Comparison of ENCODE assay signal across 8 cellular contexts in genomic region chr19:53521373-53522202, GRCh38. TPM values are rescaled to one million over a fixed set of nuclear protein-coding genes. Genes with fewer than 3 reads are reported as not detected.
DNase-seq lines count a peak whose midpoint lies in the region; ATAC-seq, FAIRE-seq and TF ChIP-seq lines count a peak whose summit lies in the region.

No MANE protein-coding gene starts in this region.

- no peak for FAIRE-seq in kidney (lab: Jason Lieb, UNC)

- WGBS in suprapubic skin: 24% methylated on average over 31 of the region's 33 CpGs

- peaks cover 41% of the 10 kb centered on the region for H3K36me3 Mint-ChIP-seq in activated CD4-positive, alpha-beta T cell treated with anti-CD3 and anti-CD28 coated beads, Interleukin-2, amount 10 ng/mL, durations not matched to agents 24 days and 14 days (ENCODE audit: low read depth)
- peaks cover 13% of the 10 kb centered on the region for H3K36me3 Mint-ChIP-seq in activated T-helper 17 cell treated with anti-CD3 and anti-CD28 coated beads, Interleukin-2, amount 50 U/mL, for 72 hours (ENCODE audit: low read depth)

- H3K4me1 ChIP-seq in kidney (ENCODE audit: control insufficient read depth in 1 of 2, insufficient read depth in 1 of 2, low read depth in 1 of 2, low read length in 2 of 2) (peaks cover 0 to 9% of the 10 kb centered on the region in 2 donors), suprapubic skin (peaks cover 13% of the 10 kb centered on the region)

- no peak overlapping the region for H3K9ac ChIP-seq in kidney (ENCODE audit: low read length in 2 of 2)

- H3K36me3 ChIP-seq in kidney (ENCODE audit: control insufficient read depth in 1 of 2, insufficient read depth in 2 of 2, low read length in 2 of 2) (no peaks in the 10 kb centered on the region), suprapubic skin (no peaks in the 10 kb centered on the region)

- H3K27me3 Mint-ChIP-seq in activated CD4-positive, alpha-beta T cell treated with anti-CD3 and anti-CD28 coated beads, Interleukin-2, amount 10 ng/mL, durations not matched to agents 24 days and 14 days: no peaks in the 10 kb centered on the region
- no peaks in the 10 kb centered on the region for H3K27me3 Mint-ChIP-seq in activated T-helper 17 cell treated with anti-CD3 and anti-CD28 coated beads, Interleukin-2, amount 50 U/mL, for 72 hours

- TF ChIP-seq CTCF in kidney (IDR thresholded peaks at IDR 0.05; ENCODE audit: borderline replicate concordance, extremely low read depth, insufficient read depth): no peak
- no peak for TF ChIP-seq CTCF in suprapubic skin (IDR thresholded peaks at IDR 0.05)

- intact Hi-C loops in activated CD4-positive, alpha-beta T cell treated with anti-CD3 and anti-CD28 coated beads, Interleukin-2, amount 10 ng/mL, durations not matched to agents 24 days and 14 days (cut with micrococcal nuclease): loop anchor here (1.0 to 5.0 kb wide), 5 partner anchors 16 to 994 kb away; partner anchors contain the start of genes ZNF160, ZNF761 and ZNF808
- intact Hi-C loops in kidney (cut with DNase I): no loop called here

- ATAC-seq in activated T-helper 17 cell treated with anti-CD3 and anti-CD28 coated beads, Interleukin-2, amount 50 U/mL, for 72 hours (replicated peaks): peak; percentile 2

- peak overlapping the region; percentile 94 for H3K27ac Mint-ChIP-seq in activated CD4-positive, alpha-beta T cell treated with anti-CD3 and anti-CD28 coated beads, Interleukin-2, amount 10 ng/mL, durations not matched to agents 24 days and 14 days
- peak overlapping the region; percentile 93 for H3K27ac Mint-ChIP-seq in activated T-helper 17 cell treated with anti-CD3 and anti-CD28 coated beads, Interleukin-2, amount 50 U/mL, for 72 hours

- no peak for TF ChIP-seq EP300 in suprapubic skin (IDR thresholded peaks at IDR 0.05)

- H3K9me3 ChIP-seq in kidney (ENCODE audit: control insufficient read depth in 1 of 2, low read length in 2 of 2) (peaks cover 0 to 11% of the 10 kb centered on the region in 2 donors), suprapubic skin (no peaks in the 10 kb centered on the region)

- peaks cover 14% of the 10 kb centered on the region for H3K4me1 Mint-ChIP-seq in activated CD4-positive, alpha-beta T cell treated with anti-CD3 and anti-CD28 coated beads, Interleukin-2, amount 10 ng/mL, durations not matched to agents 24 days and 14 days
- H3K4me1 Mint-ChIP-seq in activated T-helper 17 cell treated with anti-CD3 and anti-CD28 coated beads, Interleukin-2, amount 50 U/mL, for 72 hours: peaks cover 12% of the 10 kb centered on the region

- DNase-seq in activated CD4-positive, alpha-beta T cell treated with anti-CD3 and anti-CD28 coated beads, Interleukin-2, amount 10 ng/mL, durations not matched to agents 24 days and 14 days: peak; percentile 56
- no peak for DNase-seq in activated CD4-positive, alpha-beta T cell treated with anti-CD3 and anti-CD28 coated beads, Interleukin-2, amount 50 U/mL, for 48 hours
- DNase-seq in kidney (peak; percentile 76), suprapubic skin (ENCODE audit: low spot score in 2 of 2) (no peak), inferior parietal cortex (ENCODE audit: extremely low spot score) (no peak), NOMO-1 (lab: John Stamatoyannopoulos, UW; ENCODE audit: unreplicated experiment in 2 of 2) (no peak), GM19240 (ENCODE audit: insufficient read length, low spot score) (no peak)

- peaks cover 31% of the 10 kb centered on the region for H3K9me3 Mint-ChIP-seq in activated CD4-positive, alpha-beta T cell treated with anti-CD3 and anti-CD28 coated beads, Interleukin-2, amount 10 ng/mL, durations not matched to agents 24 days and 14 days
- H3K9me3 Mint-ChIP-seq in activated T-helper 17 cell treated with anti-CD3 and anti-CD28 coated beads, Interleukin-2, amount 50 U/mL, for 72 hours: peaks cover 7% of the 10 kb centered on the region

- no peaks in the 10 kb centered on the region for H3K27me3 ChIP-seq in suprapubic skin

- H3K4me3 Mint-ChIP-seq in activated CD4-positive, alpha-beta T cell treated with anti-CD3 and anti-CD28 coated beads, Interleukin-2, amount 10 ng/mL, durations not matched to agents 24 days and 14 days: peak overlapping the region; percentile 100
- peak overlapping the region; percentile 100 for H3K4me3 Mint-ChIP-seq in activated T-helper 17 cell treated with anti-CD3 and anti-CD28 coated beads, Interleukin-2, amount 50 U/mL, for 72 hours

- no peak for TF ChIP-seq POLR2A in suprapubic skin (IDR thresholded peaks at IDR 0.05)

- peak overlapping the region; percentile 77 to 85 for H3K4me3 ChIP-seq in kidney (ENCODE audit: low read length in 2 of 2)
- H3K4me3 ChIP-seq in suprapubic skin: peak overlapping the region; percentile 56

- H3K27ac ChIP-seq in kidney (ENCODE audit: low read depth in 2 of 2, low read length in 2 of 2) (no peak overlapping the region), suprapubic skin (no peak overlapping the region)

RNA-seq across cellular contexts. Expression of gene ZNF331, which starts 16.4 kb away (rescaled TPM):
- total RNA-seq in activated CD4-positive, alpha-beta T cell treated with anti-CD3 and anti-CD28 coated beads, Interleukin-2, amount 10 ng/mL, durations not matched to agents 24 days and 14 days: 18.2 and 18.9 TPM in 2 replicates
- total RNA-seq in activated T-helper 17 cell treated with anti-CD3 and anti-CD28 coated beads, Interleukin-2, amount 50 U/mL, for 72 hours: 10 to 100 TPM; 24.9 to 65.2 TPM
- total RNA-seq in kidney: 22.3 TPM
- 6.5 TPM for polyA plus RNA-seq in kidney (ENCODE audit: insufficient read depth, low read depth, low replicate concordance)
- 10 to 100 TPM; 20.5 to 41.1 (median 27.8) TPM for total RNA-seq in suprapubic skin

RNA-seq across cellular contexts. Expression of gene ZNF813, which starts 54.1 kb away (rescaled TPM):
- 4.3 and 5.2 TPM in 2 replicates for total RNA-seq in activated CD4-positive, alpha-beta T cell treated with anti-CD3 and anti-CD28 coated beads, Interleukin-2, amount 10 ng/mL, durations not matched to agents 24 days and 14 days
- 1 to 10 TPM; 3.4 to 8.4 TPM for total RNA-seq in activated T-helper 17 cell treated with anti-CD3 and anti-CD28 coated beads, Interleukin-2, amount 50 U/mL, for 72 hours
- total RNA-seq in kidney: 5.1 TPM
- 1.2 TPM for polyA plus RNA-seq in kidney (ENCODE audit: insufficient read depth, low read depth, low replicate concordance)
- total RNA-seq in suprapubic skin: 1 to 10 TPM; 2.4 to 4.7 (median 3.6) TPM

Comparison
In these comparisons a context has a peak if more than half of its experiments do, and no peak if none do; other contexts are left out.
1. DNase-seq: peak in activated CD4-positive, alpha-beta T cell treated with anti-CD3 and anti-CD28 coated beads, Interleukin-2, amount 10 ng/mL, durations not matched to agents 24 days and 14 days (single experiment) and kidney (single experiment); none in activated CD4-positive, alpha-beta T cell treated with anti-CD3 and anti-CD28 coated beads, Interleukin-2, amount 50 U/mL, for 48 hours (0 of 2), suprapubic skin (0 of 2), inferior parietal cortex (single experiment), NOMO-1 (0 of 2) and GM19240 (single experiment).